In the genomic region with DNA sequence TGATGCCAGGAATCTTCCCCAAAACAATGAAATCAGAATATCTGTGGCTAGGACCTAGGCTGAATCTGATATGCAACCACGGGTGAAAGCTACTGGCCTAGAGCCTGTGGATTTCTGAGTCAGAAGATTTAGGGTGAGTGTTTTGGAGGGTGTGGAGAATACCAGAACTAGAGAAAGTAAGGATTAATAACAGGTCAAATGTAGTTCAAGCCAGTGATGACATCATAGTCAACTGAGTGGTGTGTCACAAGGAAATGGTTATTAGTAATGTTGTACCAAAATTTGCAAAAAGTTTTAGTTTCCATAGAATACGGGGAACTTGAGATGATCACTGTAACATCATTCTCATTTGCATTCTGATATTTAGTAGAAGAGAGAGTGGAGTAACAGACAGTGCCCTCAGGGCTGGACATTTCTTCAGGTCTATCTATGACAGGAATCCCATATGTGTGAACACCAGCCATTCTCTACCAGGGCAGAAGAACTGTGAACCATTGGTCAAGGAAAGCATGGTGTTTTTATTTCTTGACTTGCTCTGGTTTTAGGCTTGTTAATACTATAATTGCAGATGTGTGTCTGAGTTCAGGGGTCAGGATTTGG, we compare ENCODE assay signal across 10 cellular contexts. TPM values are rescaled to one million over a fixed set of nuclear protein-coding genes. Genes with fewer than 3 reads are reported as not detected.
DNase-seq lines count a peak whose midpoint lies in the region; ATAC-seq, FAIRE-seq and TF ChIP-seq lines count a peak whose summit lies in the region.
"Had no signal": no experiment of that assay in that cellular context is flagged by ENCODE, and none has a peak within 500 bp of the region (broad histone marks: within the 10 kb centered on the region; RNA-seq: fewer than 3 reads in every experiment).

No MANE protein-coding gene starts in this region.

- H3K4me3 ChIP-seq in skeletal muscle cell (ENCODE audit: low read depth, low read length) = no peak overlapping the region
- no peak overlapping the region for H3K4me3 ChIP-seq in ovary
- no peak overlapping the region for H3K4me3 ChIP-seq in small intestine (ENCODE audit: low read depth in 1 of 2, low read length in 2 of 2)
- H3K4me3 ChIP-seq: testis had no signal

- DNase-seq in GM12891 (ENCODE audit: insufficient read length, low spot score) (no peak), NCI-H226 (peak; percentile 79), skeletal muscle cell (ENCODE audit: low read depth) (peak; percentile 43), ovary (no peak), small intestine (no peak)
- DNase-seq: NCI-H1092 treated with DMSO at 0.1 percent for 48 hours, testis had no signal

- no peak overlapping the region for H3K27ac ChIP-seq in ovary
- H3K27ac ChIP-seq in small intestine (ENCODE audit: low read depth in 1 of 2, low read length in 1 of 2) = no peak overlapping the region
- H3K27ac ChIP-seq: testis had no signal

- H3K9me3 ChIP-seq in ovary = no peaks in the 10 kb centered on the region
- no peaks in the 10 kb centered on the region for H3K9me3 ChIP-seq in small intestine (ENCODE audit: control insufficient read depth, low read depth)
- H3K9me3 ChIP-seq: testis had no signal

- no peaks in the 10 kb centered on the region for H3K27me3 ChIP-seq in ovary
- no peaks in the 10 kb centered on the region for H3K27me3 ChIP-seq in small intestine (ENCODE audit: control insufficient read depth in 2 of 2, insufficient read depth in 2 of 2, low read length in 2 of 2)
- H3K27me3 ChIP-seq: testis had no signal

- TF ChIP-seq CTCF in ovary (IDR thresholded peaks at IDR 0.05) = no peak

- WGBS in ovary, 3 donors = 61 to 83% (median 73%) methylated on average over 2 of the region's 2 CpGs
- WGBS in small intestine, 3 donors = 36 to 76% (median 67%) methylated on average over 2 of the region's 2 CpGs

- FAIRE-seq in GM12891 (lab: Jason Lieb, UNC) = peak; percentile 72
- FAIRE-seq in small intestine (lab: Jason Lieb, UNC) = no peak

- H3K36me3 ChIP-seq in ovary (no peaks in the 10 kb centered on the region), small intestine (ENCODE audit: control insufficient read depth in 2 of 2, insufficient read depth in 2 of 2, low read length in 2 of 2) (no peaks in the 10 kb centered on the region)

- peak; percentile 92 for ATAC-seq in esophagus mucosa
- no peak for ATAC-seq in HG03460 (IDR thresholded peaks at IDR 0.05; ENCODE audit: unreplicated experiment)
- no peak for ATAC-seq in GM21423 (IDR thresholded peaks at IDR 0.05; ENCODE audit: unreplicated experiment)

- intact Hi-C loops in ovary (cut with DNase I) = no loop called here

- TF ChIP-seq EP300 in ovary (IDR thresholded peaks at IDR 0.05) = no peak

- H3K4me1 ChIP-seq in ovary (ENCODE audit: insufficient read depth) (peaks cover 3% of the 10 kb centered on the region), small intestine (ENCODE audit: control insufficient read depth in 2 of 2, insufficient read depth in 1 of 2, low read depth in 1 of 2, low read length in 1 of 2) (peaks cover 0 to 11% of the 10 kb centered on the region in 2 donors)
- H3K4me1 ChIP-seq: testis had no signal

- TF ChIP-seq POLR2A in GM12891 (IDR thresholded peaks at IDR 0.05; ENCODE audit: low read depth, low read length) (no peak), ovary (IDR thresholded peaks at IDR 0.05) (no peak)

TF ChIP-seq in GM12891, 5 proteins besides CTCF, POLR2A, EP300 and RAD21:
- TF ChIP-seq POLR2AphosphoS5 (IDR thresholded peaks at IDR 0.05; ENCODE audit: low read depth, low read length) (no peak), PAX5 (IDR thresholded peaks at IDR 0.05; ENCODE audit: insufficient read depth, low read length, severe bottlenecking) (no peak), SPI1 (IDR thresholded peaks at IDR 0.05; ENCODE audit: low read depth, low read length) (no peak), TAF1 (IDR thresholded peaks at IDR 0.05; ENCODE audit: low read depth, low read length) (no peak), POU2F2 (IDR thresholded peaks at IDR 0.05; ENCODE audit: low read depth, low read length) (0 out of 2 replicates have a peak, but pooled peaks have one; percentile 18)

RNA-seq across cellular contexts. Expression of gene GALNT12, which starts 3.7 kb away (rescaled TPM):
- polyA plus RNA-seq in GM12891 (2012; ENCODE audit: low read depth, missing spikeins) = 2.0 TPM
- total RNA-seq in esophagus mucosa = 16.6 TPM
- 1 to 10 TPM in 5 of 7 donors, under 1 TPM in 2; 0.23 to 7.0 (median 1.4) TPM for total RNA-seq in ovary
- polyA plus RNA-seq in ovary = 1 to 10 TPM in 1 of 2 donors, under 1 TPM in 1; 0.51 to 3.5 TPM
- 10 to 100 TPM in 2 of 3 donors, 1 to 10 TPM in 1; 7.8 to 18.1 (median 17.2) TPM for polyA plus RNA-seq in small intestine

RNA-seq across cellular contexts. Expression of gene ANKS6, which starts 14.8 kb away (rescaled TPM):
- 5.3 TPM for polyA plus RNA-seq in GM12891 (2012; ENCODE audit: low read depth, missing spikeins)
- total RNA-seq in esophagus mucosa (13.8 TPM), ovary (10 to 100 TPM; 11.8 to 29.3 (median 18.6) TPM)
- polyA plus RNA-seq in ovary (10 to 100 TPM in 1 of 2 donors, 1 to 10 TPM in 1; 7.4 to 12.9 TPM), small intestine (10 to 100 TPM; 17.3 to 20.1 (median 18.4) TPM)

Comparison
In these comparisons a context has a peak if more than half of its experiments do, and no peak if none do; other contexts are left out.
1. DNase-seq: peak in NCI-H226 (single experiment) and skeletal muscle cell (single experiment); none in GM12891 (single experiment), ovary (0 of 5) and small intestine (single experiment).